ENCODE assay signal across 12 cellular contexts in the genomic region with DNA sequence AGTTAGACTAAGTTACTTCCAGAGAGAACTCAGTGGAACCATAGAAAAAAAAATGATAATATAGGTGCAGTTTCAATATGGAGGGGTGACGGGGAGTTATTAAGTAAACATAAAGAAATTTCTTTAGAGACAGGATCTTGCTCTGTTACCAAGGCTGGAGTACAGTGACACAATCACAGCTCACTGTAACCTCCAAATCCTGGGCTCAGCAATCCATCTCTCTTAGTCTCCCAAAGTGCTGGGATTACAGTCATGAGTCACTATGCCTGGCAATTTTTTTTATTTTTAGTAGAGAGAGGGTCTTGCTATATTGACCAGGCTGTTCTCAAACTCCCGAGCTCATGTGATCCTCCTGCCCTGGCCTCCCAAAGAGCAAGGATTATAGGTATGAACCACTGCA. TPM values are rescaled to one million over a fixed set of nuclear protein-coding genes. Genes with fewer than 3 reads are reported as not detected.
DNase-seq lines count a peak whose midpoint lies in the region; ATAC-seq, FAIRE-seq and TF ChIP-seq lines count a peak whose summit lies in the region.
"Had no signal": no experiment of that assay in that cellular context is flagged by ENCODE, and none has a peak within 500 bp of the region (broad histone marks: within the 10 kb centered on the region; RNA-seq: fewer than 3 reads in every experiment).

No MANE protein-coding gene starts in this region.

- H3K9me2 ChIP-seq in Karpas-422 (replicated peaks; ENCODE audit: insufficient read depth, low read length), result no peaks in the 10 kb centered on the region

- H3K4me1 ChIP-seq in DND-41 (ENCODE audit: insufficient read depth, low read length), result peaks cover 43% of the 10 kb centered on the region
- peaks cover 86% of the 10 kb centered on the region for H3K4me1 ChIP-seq in Karpas-422 (ENCODE audit: low read length)
- peaks cover 21% of the 10 kb centered on the region for H3K4me1 ChIP-seq in astrocyte (ENCODE audit: insufficient read depth, low read length)

- H3K9me3 ChIP-seq in DND-41 (ENCODE audit: insufficient read depth, low read length, severe bottlenecking) (no peaks in the 10 kb centered on the region), Karpas-422 (ENCODE audit: low read length) (no peaks in the 10 kb centered on the region), astrocyte (ENCODE audit: insufficient read depth, low read depth, low read length) (no peaks in the 10 kb centered on the region)

- no peak overlapping the region for H2AFZ ChIP-seq in DND-41 (ENCODE audit: low read depth, low read length)
- H2AFZ ChIP-seq in Karpas-422 (ENCODE audit: low read length), result no peak overlapping the region
- no peak overlapping the region for H2AFZ ChIP-seq in astrocyte (ENCODE audit: low read depth, low read length)

- H3K27me3 Mint-ChIP-seq in astrocyte (ENCODE audit: low read depth, unreplicated experiment), result peaks cover 9% of the 10 kb centered on the region
- H3K27me3 Mint-ChIP-seq in natural killer cell treated with Interleukin-12 subunit alpha and Interleukin-12 subunit beta and Interleukin-15 and Interleukin-18, amount 100 ng/mL, for 72 hours, result no peaks in the 10 kb centered on the region

- peaks cover 14% of the 10 kb centered on the region for H3K9me3 Mint-ChIP-seq in astrocyte (ENCODE audit: unreplicated experiment)
- H3K9me3 Mint-ChIP-seq in natural killer cell treated with Interleukin-12 subunit alpha and Interleukin-12 subunit beta and Interleukin-15 and Interleukin-18, amount 100 ng/mL, for 72 hours, result peaks cover 4% of the 10 kb centered on the region
- H3K9me3 Mint-ChIP-seq: neural crest cell had no signal

- no peaks in the 10 kb centered on the region for H4K20me1 ChIP-seq in DND-41 (ENCODE audit: insufficient read depth, low read length)
- no peaks in the 10 kb centered on the region for H4K20me1 ChIP-seq in Karpas-422 (ENCODE audit: insufficient read depth, low read depth, low read length)
- no peaks in the 10 kb centered on the region for H4K20me1 ChIP-seq in astrocyte (ENCODE audit: insufficient read depth, low read length)

- no peak overlapping the region for H3K4me3 Mint-ChIP-seq in astrocyte (ENCODE audit: unreplicated experiment)
- peak overlapping the region; percentile 50 for H3K4me3 Mint-ChIP-seq in natural killer cell treated with Interleukin-12 subunit alpha and Interleukin-12 subunit beta and Interleukin-15 and Interleukin-18, amount 100 ng/mL, for 72 hours
- H3K4me3 Mint-ChIP-seq: neural crest cell had no signal

- DNase-seq in DND-41 (no peak), Karpas-422 (no peak), astrocyte (ENCODE audit: low read depth) (peak; percentile 37), head of caudate nucleus (no peak), CD1c-positive myeloid dendritic cell (ENCODE audit: extremely low spot score) (no peak)
- DNase-seq in natural killer cell treated with Interleukin-12 subunit alpha and Interleukin-12 subunit beta and Interleukin-15 and Interleukin-18, amount 100 ng/mL, for 72 hours (ENCODE audit: low spot score), result no peak
- DNase-seq: DMS 273 treated with DMSO at 0.1 percent for 48 hours, RPMI8226, WERI-Rb-1 had no signal

- intact Hi-C loops in head of caudate nucleus (cut with DNase I), result no loop called here

- no peak overlapping the region for H3K27ac Mint-ChIP-seq in astrocyte (ENCODE audit: unreplicated experiment)
- H3K27ac Mint-ChIP-seq in natural killer cell treated with Interleukin-12 subunit alpha and Interleukin-12 subunit beta and Interleukin-15 and Interleukin-18, amount 100 ng/mL, for 72 hours, result peak overlapping the region; percentile 90 to 97

- no peak overlapping the region for H3K4me2 ChIP-seq in DND-41 (ENCODE audit: insufficient read depth, low read length)
- H3K4me2 ChIP-seq in Karpas-422 (ENCODE audit: low read depth, low read length, poor library complexity, severe bottlenecking), result no peak overlapping the region
- H3K4me2 ChIP-seq in astrocyte (ENCODE audit: low read length), result no peak overlapping the region

- no peak overlapping the region for H3K4me3 ChIP-seq in DND-41 (ENCODE audit: low read depth in 1 of 2, low read length in 2 of 2)
- no peak overlapping the region for H3K4me3 ChIP-seq in Karpas-422 (ENCODE audit: low read length)
- H3K4me3 ChIP-seq in astrocyte (ENCODE audit: insufficient read depth, low read depth, low read length), result no peak overlapping the region

- ATAC-seq in DND-41 (ENCODE audit: insufficient read depth, low read depth), result no peak
- no peak for ATAC-seq in natural killer cell treated with Interleukin-12 subunit alpha and Interleukin-12 subunit beta and Interleukin-15 and Interleukin-18, amount 100 ng/mL, for 72 hours
- ATAC-seq in GM21381 (IDR thresholded peaks at IDR 0.05; ENCODE audit: unreplicated experiment), result no peak

- TF ChIP-seq CTCF in DND-41 (IDR thresholded peaks at IDR 0.05; ENCODE audit: borderline replicate concordance, extremely low read depth, low read length, poor library complexity, severe bottlenecking), result no peak
- no peak for TF ChIP-seq CTCF in astrocyte (IDR thresholded peaks at IDR 0.05; ENCODE audit: insufficient read depth, low read depth, low read length)

- H3K79me2 ChIP-seq in DND-41 (ENCODE audit: insufficient read depth, low read length) (no peaks in the 10 kb centered on the region), Karpas-422 (ENCODE audit: low read length) (peaks cover 2% of the 10 kb centered on the region), astrocyte (ENCODE audit: insufficient read depth, low read length) (no peaks in the 10 kb centered on the region)

- H3K27me3 ChIP-seq in DND-41 (ENCODE audit: insufficient read depth, low read length, poor library complexity) (no peaks in the 10 kb centered on the region), Karpas-422 (ENCODE audit: low read length) (no peaks in the 10 kb centered on the region), astrocyte (ENCODE audit: insufficient read depth, low read length) (no peaks in the 10 kb centered on the region)

- H3K36me3 Mint-ChIP-seq in astrocyte (ENCODE audit: low read depth, unreplicated experiment), result peaks cover 40% of the 10 kb centered on the region
- H3K36me3 Mint-ChIP-seq in natural killer cell treated with Interleukin-12 subunit alpha and Interleukin-12 subunit beta and Interleukin-15 and Interleukin-18, amount 100 ng/mL, for 72 hours, result peaks cover 19% of the 10 kb centered on the region

- peak overlapping the region; percentile 8; the same call in 1 of the 2 replicates for H3K27ac ChIP-seq in DND-41 (ENCODE audit: low read length)
- H3K27ac ChIP-seq in Karpas-422 (ENCODE audit: low read length), result peak overlapping the region; percentile 99
- H3K27ac ChIP-seq in astrocyte (ENCODE audit: low read depth, low read length), result no peak overlapping the region
- H3K27ac ChIP-seq: WERI-Rb-1 had no signal

- no peak for FAIRE-seq in astrocyte (lab: Jason Lieb, UNC)
- FAIRE-seq: GM12892 had no signal

- peaks cover 20% of the 10 kb centered on the region for H3K4me1 Mint-ChIP-seq in astrocyte (ENCODE audit: low read depth, unreplicated experiment)
- peaks cover 69 to 79% of the 10 kb centered on the region in 2 donors for H3K4me1 Mint-ChIP-seq in natural killer cell treated with Interleukin-12 subunit alpha and Interleukin-12 subunit beta and Interleukin-15 and Interleukin-18, amount 100 ng/mL, for 72 hours (ENCODE audit: low read depth in 2 of 2)
- H3K4me1 Mint-ChIP-seq: neural crest cell had no signal

- H3K36me3 ChIP-seq in DND-41 (ENCODE audit: insufficient read depth, low read length), result 0 out of 2 replicates have a peak, but pooled peaks cover 2% of the 10 kb centered on the region
- no peaks in the 10 kb centered on the region; the same call in 1 of the 2 replicates for H3K36me3 ChIP-seq in Karpas-422 (ENCODE audit: insufficient read depth, low read length)
- peaks cover 4% of the 10 kb centered on the region for H3K36me3 ChIP-seq in astrocyte (ENCODE audit: insufficient read depth, low read length)
- H3K36me3 ChIP-seq: WERI-Rb-1 had no signal

- H3K9ac ChIP-seq in DND-41 (ENCODE audit: low read depth, low read length), result no peak overlapping the region; the same call in 1 of the 2 replicates
- peak overlapping the region; percentile 91 for H3K9ac ChIP-seq in Karpas-422 (ENCODE audit: low read length)
- H3K9ac ChIP-seq in astrocyte (ENCODE audit: low read length), result no peak overlapping the region

RNA-seq across cellular contexts. Expression of gene NLRC5, which starts 48.8 kb away (rescaled TPM):
- 103 and 116 TPM in 2 replicates for total RNA-seq in Karpas-422 (2014; rRNA removed; shearing (Covaris generic); ENCODE audit: low replicate concordance)
- total RNA-seq in astrocyte, result 29.9 and 33.1 TPM in 2 replicates
- 100 to 1,000 TPM; 190 to 316 TPM for total RNA-seq in natural killer cell treated with Interleukin-12 subunit alpha and Interleukin-12 subunit beta and Interleukin-15 and Interleukin-18, amount 100 ng/mL, for 72 hours

RNA-seq across cellular contexts. Expression of gene CPNE2, which starts 54.2 kb away (rescaled TPM):
- 4.6 and 5.1 TPM in 2 replicates for total RNA-seq in Karpas-422 (2014; rRNA removed; shearing (Covaris generic); ENCODE audit: low replicate concordance)
- 17.0 and 19.3 TPM in 2 replicates for total RNA-seq in astrocyte
- total RNA-seq in natural killer cell treated with Interleukin-12 subunit alpha and Interleukin-12 subunit beta and Interleukin-15 and Interleukin-18, amount 100 ng/mL, for 72 hours, result under 1 TPM; 0.50 to 0.95 TPM
